Comparison of ENCODE assay signal across 22 cellular contexts in genomic region chr6:168517742-168518347, GRCh38.
"Had no signal": no experiment of that assay in that cellular context is flagged by ENCODE, and none has a peak within 500 bp of the region (broad histone marks: within the 10 kb centered on the region; RNA-seq: fewer than 3 reads in every experiment).

No MANE protein-coding gene starts in this region.

- H3K4me1 ChIP-seq: prostate gland, upper lobe of left lung had no signal

- H3K4me1 Mint-ChIP-seq: naive B cell; neural crest cell; stimulated activated effector memory CD8-positive, alpha-beta T cell treated with anti-CD3 and anti-CD28 coated beads, Interleukin-12 subunit alpha, Interleukin-12 subunit beta, amount 100 ng/mL, for 72 hours had no signal

- H3K9me3 ChIP-seq: mucosa of descending colon, prostate gland, right atrium auricular region, testis, tibial artery, upper lobe of left lung had no signal

- H3K27ac ChIP-seq: prostate gland, right atrium auricular region, testis, tibial artery, upper lobe of left lung had no signal

- H3K27me3 ChIP-seq: right atrium auricular region, testis, tibial artery, upper lobe of left lung had no signal

- H3K4me3 ChIP-seq: mucosa of descending colon, prostate gland, right atrium auricular region, testis, tibial artery, upper lobe of left lung had no signal

- H3K27ac Mint-ChIP-seq: effector memory CD8-positive, alpha-beta T cell; mesothelial cell of epicardium; natural killer cell treated with Interleukin-12 subunit alpha and Interleukin-12 subunit beta and Interleukin-15 and Interleukin-18, amount 100 ng/mL, for 72 hours; stimulated activated effector memory CD8-positive, alpha-beta T cell treated with anti-CD3 and anti-CD28 coated beads, Interleukin-12 subunit alpha, Interleukin-12 subunit beta, amount 100 ng/mL, for 72 hours had no signal

- H3K9me3 Mint-ChIP-seq: mesothelial cell of epicardium; natural killer cell treated with Interleukin-12 subunit alpha and Interleukin-12 subunit beta and Interleukin-15 and Interleukin-18, amount 100 ng/mL, for 72 hours; neural crest cell; stimulated activated effector memory CD8-positive, alpha-beta T cell treated with anti-CD3 and anti-CD28 coated beads, Interleukin-12 subunit alpha, Interleukin-12 subunit beta, amount 100 ng/mL, for 72 hours had no signal

- DNase-seq: cortex of kidney; effector memory CD8-positive, alpha-beta T cell; erythroblast; kidney; mesenchymal stem cell; mucosa of descending colon; naive B cell; stimulated activated CD4-positive, alpha-beta T cell treated with anti-CD3 and anti-CD28 coated beads, Interleukin-2, amount 100 ng/mL, for 24 hours; stimulated activated CD4-positive, alpha-beta T cell treated with anti-CD3 and anti-CD28 coated beads, Interleukin-4, amount 100 ng/mL, for 24 hours; stimulated activated naive CD8-positive, alpha-beta T cell treated with anti-CD3 and anti-CD28 coated beads, Interleukin-15, Interleukin-2, amounts not matched to agents 100 U/mL and 50 U/mL, for 24 hours; substantia nigra; testis; tibial artery had no signal

- H3K36me3 ChIP-seq: prostate gland, right atrium auricular region, upper lobe of left lung had no signal

- H3K4me3 Mint-ChIP-seq: effector memory CD8-positive, alpha-beta T cell; mesothelial cell of epicardium; natural killer cell treated with Interleukin-12 subunit alpha and Interleukin-12 subunit beta and Interleukin-15 and Interleukin-18, amount 100 ng/mL, for 72 hours; neural crest cell; stimulated activated effector memory CD8-positive, alpha-beta T cell treated with anti-CD3 and anti-CD28 coated beads, Interleukin-12 subunit alpha, Interleukin-12 subunit beta, amount 100 ng/mL, for 72 hours had no signal

- H3K27me3 Mint-ChIP-seq: naive B cell had no signal

- ATAC-seq: effector memory CD8-positive, alpha-beta T cell; left lobe of liver; mucosa of descending colon; natural killer cell treated with Interleukin-12 subunit alpha and Interleukin-12 subunit beta and Interleukin-15 and Interleukin-18, amount 100 ng/mL, for 72 hours; sciatic nerve; stimulated activated effector memory CD8-positive, alpha-beta T cell treated with anti-CD3 and anti-CD28 coated beads, Interleukin-12 subunit alpha, Interleukin-12 subunit beta, amount 100 ng/mL, for 72 hours; stimulated activated naive CD8-positive, alpha-beta T cell treated with anti-CD3 and anti-CD28 coated beads, Interleukin-15, Interleukin-2, amounts not matched to agents 100 U/mL and 50 U/mL, for 24 hours had no signal

- H3K36me3 Mint-ChIP-seq: mesothelial cell of epicardium; natural killer cell treated with Interleukin-12 subunit alpha and Interleukin-12 subunit beta and Interleukin-15 and Interleukin-18, amount 100 ng/mL, for 72 hours; stimulated activated effector memory CD8-positive, alpha-beta T cell treated with anti-CD3 and anti-CD28 coated beads, Interleukin-12 subunit alpha, Interleukin-12 subunit beta, amount 100 ng/mL, for 72 hours had no signal
